Comparison of ENCODE assay signal across 15 cellular contexts in the genomic region with DNA sequence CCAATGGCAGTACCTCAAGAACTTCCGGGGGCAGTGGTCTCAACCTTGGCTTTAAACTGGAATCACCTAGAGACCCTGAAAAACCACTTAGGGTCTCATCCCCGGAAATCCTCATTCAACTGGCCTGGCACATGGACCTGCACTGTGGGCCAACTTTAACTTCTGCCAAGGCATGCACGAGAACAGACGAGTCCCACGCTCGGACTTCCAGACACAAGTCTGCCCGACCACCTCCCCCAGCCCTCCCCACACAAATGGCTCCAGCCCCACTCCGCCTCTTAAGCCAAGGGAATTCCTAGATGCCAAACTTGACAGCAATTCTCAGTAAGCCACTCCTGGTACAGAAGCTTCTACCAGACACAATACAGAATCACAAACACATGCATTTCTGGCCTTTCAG.
DNase-seq lines count a peak whose midpoint lies in the region; ATAC-seq and TF ChIP-seq lines count a peak whose summit lies in the region.
"Had no signal": no experiment of that assay in that cellular context is flagged by ENCODE, and none has a peak within 500 bp of the region (broad histone marks: within the 10 kb centered on the region; RNA-seq: fewer than 3 reads in every experiment).

No MANE protein-coding gene starts in this region.

- TF ChIP-seq CTCF in activated CD8-positive, alpha-beta T cell treated with anti-CD3 and anti-CD28 coated beads for 36 hours (IDR thresholded peaks at IDR 0.05), result no peak
- no peak for TF ChIP-seq CTCF in testis (IDR thresholded peaks at IDR 0.05)

- intact Hi-C loops in Right ventricle myocardium inferior (cut with DNase I), result no loop called here
- intact Hi-C loops in cardiac septum (cut with DNase I), result no loop called here
- intact Hi-C loops in activated CD8-positive, alpha-beta T cell treated with anti-CD3 and anti-CD28 coated beads for 36 hours (cut with micrococcal nuclease), result no loop called here
- intact Hi-C loops in testis (cut with DNase I; ENCODE audit: low total_unique reads), result no loop called here

- H3K36me3 ChIP-seq in testis (ENCODE audit: low read depth, missing control alignments), result no peaks in the 10 kb centered on the region

- WGBS in testis, 2 donors, result 65 to 73% methylated on average over 8 of the region's 8 CpGs

- H3K27me3 ChIP-seq in testis, result no peaks in the 10 kb centered on the region
- H3K27me3 ChIP-seq: adrenal gland, stomach had no signal

- no peak overlapping the region for H3K4me3 Mint-ChIP-seq in activated CD8-positive, alpha-beta T cell treated with anti-CD3 and anti-CD28 coated beads for 36 hours
- no peak overlapping the region for H3K4me3 Mint-ChIP-seq in memory B cell

- no peak for DNase-seq in Right ventricle myocardium inferior (ENCODE audit: missing footprints)
- DNase-seq in cardiac septum (ENCODE audit: low spot score), result no peak
- DNase-seq in activated CD8-positive, alpha-beta T cell treated with anti-CD3 and anti-CD28 coated beads for 36 hours, result no peak
- DNase-seq in memory B cell (ENCODE audit: low spot score in 2 of 2), result no peak
- DNase-seq in testis, result peak; percentile 66
- DNase-seq: adrenal gland, Calu3, KG1, NCI-H1092, NCI-H2171 treated with DMSO at 0.1 percent for 48 hours, stomach had no signal

- POLR2A ChIA-PET in activated CD8-positive, alpha-beta T cell treated with anti-CD3 and anti-CD28 coated beads for 36 hours (lab: Charles Lee), result interaction anchor here (0.7 kb wide), 1 partner anchor 71 kb away, joined by 4 read pairs; no protein-coding TSS in a partner anchor

- no peak overlapping the region for H3K4me3 ChIP-seq in testis
- H3K4me3 ChIP-seq: adrenal gland, prostate gland, stomach had no signal

- peaks cover 25% of the 10 kb centered on the region for H3K4me1 Mint-ChIP-seq in activated CD8-positive, alpha-beta T cell treated with anti-CD3 and anti-CD28 coated beads for 36 hours (ENCODE audit: low read depth)
- peaks cover 7% of the 10 kb centered on the region for H3K4me1 Mint-ChIP-seq in memory B cell

- peak overlapping the region; percentile 15 for H3K27ac Mint-ChIP-seq in activated CD8-positive, alpha-beta T cell treated with anti-CD3 and anti-CD28 coated beads for 36 hours
- peak overlapping the region; percentile 22 for H3K27ac Mint-ChIP-seq in memory B cell

- no peaks in the 10 kb centered on the region for H3K9me3 ChIP-seq in testis
- H3K9me3 ChIP-seq: adrenal gland, prostate gland, stomach had no signal

- ATAC-seq in Right ventricle myocardium inferior, result peak; percentile 7
- no peak for ATAC-seq in activated CD8-positive, alpha-beta T cell treated with anti-CD3 and anti-CD28 coated beads for 36 hours
- ATAC-seq in memory B cell (ENCODE audit: low read depth), result no peak
- ATAC-seq in GM18870 (IDR thresholded peaks at IDR 0.05; ENCODE audit: unreplicated experiment), result no peak
- ATAC-seq in HG03439 (IDR thresholded peaks at IDR 0.05; ENCODE audit: unreplicated experiment), result no peak
- ATAC-seq in HG03135 (IDR thresholded peaks at IDR 0.05; ENCODE audit: unreplicated experiment), result no peak

- no peaks in the 10 kb centered on the region for H3K27me3 Mint-ChIP-seq in activated CD8-positive, alpha-beta T cell treated with anti-CD3 and anti-CD28 coated beads for 36 hours
- H3K27me3 Mint-ChIP-seq in memory B cell, result no peaks in the 10 kb centered on the region

- CTCF ChIA-PET in activated CD8-positive, alpha-beta T cell treated with anti-CD3 and anti-CD28 coated beads for 36 hours (lab: Charles Lee), result interaction anchor here (1.2 to 1.8 kb wide), 2 partner anchors 13 to 17 kb away, joined by 3 to 6 read pairs; no protein-coding TSS in a partner anchor

- peaks cover 15% of the 10 kb centered on the region for H3K4me1 ChIP-seq in testis
- H3K4me1 ChIP-seq: adrenal gland had no signal

- no peaks in the 10 kb centered on the region for H3K9me3 Mint-ChIP-seq in activated CD8-positive, alpha-beta T cell treated with anti-CD3 and anti-CD28 coated beads for 36 hours
- no peaks in the 10 kb centered on the region for H3K9me3 Mint-ChIP-seq in memory B cell

- TF ChIP-seq POLR2A in testis (IDR thresholded peaks at IDR 0.05), result no peak

- peaks cover 46% of the 10 kb centered on the region for H3K36me3 Mint-ChIP-seq in activated CD8-positive, alpha-beta T cell treated with anti-CD3 and anti-CD28 coated beads for 36 hours (ENCODE audit: low read depth)
- H3K36me3 Mint-ChIP-seq in memory B cell, result peaks cover 31% of the 10 kb centered on the region

- no peak overlapping the region for H3K27ac ChIP-seq in testis
- H3K27ac ChIP-seq: adrenal gland, prostate gland had no signal
